In the genomic region with DNA sequence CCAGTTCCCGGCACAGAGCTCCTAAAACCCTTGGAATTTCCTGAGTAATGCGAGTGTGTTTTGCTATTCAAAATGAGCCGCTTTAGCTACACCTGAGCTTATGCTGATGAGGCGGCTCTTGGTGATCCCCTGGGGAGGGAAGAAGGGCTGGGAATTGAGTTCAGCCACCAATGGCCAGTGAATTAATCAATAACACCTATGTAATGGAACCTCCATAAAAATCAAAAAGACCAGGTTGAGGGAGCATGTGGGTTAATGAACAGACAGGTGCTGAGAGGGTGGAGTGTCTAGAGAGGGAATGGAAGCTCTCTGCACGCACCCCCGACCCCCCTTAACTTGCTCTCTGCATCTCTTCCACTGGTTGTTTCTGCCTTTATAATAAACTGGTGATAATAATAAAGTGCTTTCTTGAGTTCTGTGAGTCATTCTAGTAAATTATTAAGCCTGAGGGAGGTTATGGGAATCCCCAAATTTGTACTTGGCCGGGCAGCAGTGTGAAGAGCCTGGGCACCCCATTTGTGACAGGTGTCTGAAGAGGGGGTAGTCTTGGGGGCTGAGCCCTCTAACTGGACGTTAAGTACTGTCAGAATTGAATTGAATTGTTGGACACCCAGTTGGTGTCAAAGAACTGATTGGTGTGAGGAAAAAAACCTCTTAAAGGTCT, we compare ENCODE assay signal across 9 cellular contexts. TPM values are rescaled to one million over a fixed set of nuclear protein-coding genes. Genes with fewer than 3 reads are reported as not detected.
DNase-seq lines count a peak whose midpoint lies in the region; ATAC-seq and TF ChIP-seq lines count a peak whose summit lies in the region.
"Had no signal": no experiment of that assay in that cellular context is flagged by ENCODE, and none has a peak within 500 bp of the region (broad histone marks: within the 10 kb centered on the region; RNA-seq: fewer than 3 reads in every experiment).

No MANE protein-coding gene starts in this region.

- H3K27ac ChIP-seq in smooth muscle cell (ENCODE audit: low read depth) (peak overlapping the region; percentile 49), SK-N-SH (ENCODE audit: low read depth in 2 of 2, low read length in 1 of 2) (no peak overlapping the region), WERI-Rb-1 (no peak overlapping the region)

- intact Hi-C loops in activated CD8-positive, alpha-beta T cell treated with anti-CD3 and anti-CD28 coated beads for 36 hours (cut with micrococcal nuclease) = no loop called here

- H3K79me2 ChIP-seq in smooth muscle cell (ENCODE audit: low read depth) = no peaks in the 10 kb centered on the region
- no peaks in the 10 kb centered on the region for H3K79me2 ChIP-seq in SK-N-SH (ENCODE audit: insufficient read depth)

- no peak for TF ChIP-seq CTCF in activated CD8-positive, alpha-beta T cell treated with anti-CD3 and anti-CD28 coated beads for 36 hours (IDR thresholded peaks at IDR 0.05)
- no peak for TF ChIP-seq CTCF in smooth muscle cell (IDR thresholded peaks at IDR 0.05; ENCODE audit: borderline replicate concordance, insufficient read depth, poor library complexity, severe bottlenecking)
- TF ChIP-seq CTCF in SK-N-SH (IDR thresholded peaks at IDR 0.05) = no peak
- TF ChIP-seq CTCF in WERI-Rb-1 (IDR thresholded peaks at IDR 0.05; ENCODE audit: low read depth, low read length) = no peak

- no peak overlapping the region for H3K4me3 Mint-ChIP-seq in activated CD8-positive, alpha-beta T cell treated with anti-CD3 and anti-CD28 coated beads for 36 hours
- H3K4me3 Mint-ChIP-seq in activated CD8-positive, alpha-beta T cell treated with anti-CD3 and anti-CD28 coated beads, Interleukin-2, amount 10 ng/mL, durations not matched to agents 7 days and 5 days = no peak overlapping the region

- no peak for ATAC-seq in activated CD8-positive, alpha-beta T cell treated with anti-CD3 and anti-CD28 coated beads for 36 hours
- ATAC-seq in activated CD8-positive, alpha-beta T cell treated with anti-CD3 and anti-CD28 coated beads, Interleukin-2, amount 10 ng/mL, durations not matched to agents 7 days and 5 days = no peak
- ATAC-seq in HG02970 (IDR thresholded peaks at IDR 0.05; ENCODE audit: low FRiP score, unreplicated experiment) (peak; percentile 47), GM18858 (IDR thresholded peaks at IDR 0.05; ENCODE audit: unreplicated experiment) (no peak)

- H3K9me3 Mint-ChIP-seq in activated CD8-positive, alpha-beta T cell treated with anti-CD3 and anti-CD28 coated beads for 36 hours = peaks cover 4% of the 10 kb centered on the region
- H3K9me3 Mint-ChIP-seq in activated CD8-positive, alpha-beta T cell treated with anti-CD3 and anti-CD28 coated beads, Interleukin-2, amount 10 ng/mL, durations not matched to agents 7 days and 5 days (ENCODE audit: insufficient read depth) = peaks cover 9% of the 10 kb centered on the region

- no peaks in the 10 kb centered on the region for H3K9me2 ChIP-seq in SK-N-SH

- H3K4me2 ChIP-seq in smooth muscle cell (peak overlapping the region; percentile 69), SK-N-SH (no peak overlapping the region)

- H2AFZ ChIP-seq in smooth muscle cell (ENCODE audit: low read depth) = peak overlapping the region; percentile 46
- no peak overlapping the region for H2AFZ ChIP-seq in SK-N-SH (ENCODE audit: low read depth)

- 22% methylated on average over 8 of the region's 8 CpGs for WGBS in smooth muscle cell (ENCODE audit: low lambda C conversion rate)
- 47% methylated on average over 8 of the region's 8 CpGs for WGBS in SK-N-SH (ENCODE audit: low lambda C conversion rate)

- H3K36me3 ChIP-seq in adipocyte (ENCODE audit: control insufficient read depth, insufficient read depth, low read length, severe bottlenecking) (no peaks in the 10 kb centered on the region), smooth muscle cell (ENCODE audit: low read depth) (no peaks in the 10 kb centered on the region), SK-N-SH (replicated peaks in 1 of 2; ENCODE audit: control insufficient read depth in 1 of 2, insufficient read depth in 2 of 2, low read length in 1 of 2) (no peaks in the 10 kb centered on the region), WERI-Rb-1 (no peaks in the 10 kb centered on the region)

- no peaks in the 10 kb centered on the region for H4K20me1 ChIP-seq in smooth muscle cell (ENCODE audit: low read depth)
- H4K20me1 ChIP-seq in SK-N-SH (ENCODE audit: insufficient read depth) = no peaks in the 10 kb centered on the region

- no peaks in the 10 kb centered on the region for H3K27me3 Mint-ChIP-seq in activated CD8-positive, alpha-beta T cell treated with anti-CD3 and anti-CD28 coated beads for 36 hours
- no peaks in the 10 kb centered on the region for H3K27me3 Mint-ChIP-seq in activated CD8-positive, alpha-beta T cell treated with anti-CD3 and anti-CD28 coated beads, Interleukin-2, amount 10 ng/mL, durations not matched to agents 7 days and 5 days (ENCODE audit: low read depth)

- peak overlapping the region; percentile 49 for H3K27ac Mint-ChIP-seq in activated CD8-positive, alpha-beta T cell treated with anti-CD3 and anti-CD28 coated beads for 36 hours
- no peak overlapping the region for H3K27ac Mint-ChIP-seq in activated CD8-positive, alpha-beta T cell treated with anti-CD3 and anti-CD28 coated beads, Interleukin-2, amount 10 ng/mL, durations not matched to agents 7 days and 5 days

- TF ChIP-seq EP300 in SK-N-SH (IDR thresholded peaks at IDR 0.05; ENCODE audit: borderline replicate concordance in 1 of 2, low read depth in 1 of 2, low read length in 1 of 2) = no peak

- H3K4me1 ChIP-seq in adipocyte (ENCODE audit: control insufficient read depth, insufficient read depth, low read length) = peaks cover 16% of the 10 kb centered on the region
- peaks cover 9% of the 10 kb centered on the region for H3K4me1 ChIP-seq in smooth muscle cell (ENCODE audit: low read depth)
- H3K4me1 ChIP-seq in SK-N-SH (ENCODE audit: control insufficient read depth in 1 of 2, insufficient read depth in 2 of 2, low read depth in 1 of 2, low read length in 1 of 2) = no peaks in the 10 kb centered on the region; a peak in 1 of 4 replicates

- H3K4me1 Mint-ChIP-seq in activated CD8-positive, alpha-beta T cell treated with anti-CD3 and anti-CD28 coated beads for 36 hours (ENCODE audit: low read depth) = peaks cover 69% of the 10 kb centered on the region
- H3K4me1 Mint-ChIP-seq in activated CD8-positive, alpha-beta T cell treated with anti-CD3 and anti-CD28 coated beads, Interleukin-2, amount 10 ng/mL, durations not matched to agents 7 days and 5 days (ENCODE audit: low read depth) = peaks cover 60% of the 10 kb centered on the region

- H3K9ac ChIP-seq in adipocyte (ENCODE audit: low read length) = peak overlapping the region; percentile 65
- H3K9ac ChIP-seq in smooth muscle cell (ENCODE audit: low read depth) = no peak overlapping the region
- H3K9ac ChIP-seq in SK-N-SH = no peak overlapping the region

- no peak for DNase-seq in activated CD8-positive, alpha-beta T cell treated with anti-CD3 and anti-CD28 coated beads for 36 hours
- DNase-seq in activated CD8-positive, alpha-beta T cell treated with anti-CD3 and anti-CD28 coated beads, Interleukin-2, amount 10 ng/mL, durations not matched to agents 7 days and 5 days = no peak
- DNase-seq in adipocyte (ENCODE audit: low read depth) = no peak
- no peak for DNase-seq in smooth muscle cell (lab: John Stamatoyannopoulos, UW; ENCODE audit: unreplicated experiment)
- DNase-seq in SK-N-SH = no peak
- no peak for DNase-seq in WERI-Rb-1
- DNase-seq: NCI-H82 had no signal

- CTCF ChIA-PET in activated CD8-positive, alpha-beta T cell treated with anti-CD3 and anti-CD28 coated beads for 36 hours (lab: Charles Lee) = interaction anchor here (0.9 to 3.9 kb wide), 6 partner anchors 9 to 86 kb away, joined by 3 to 23 read pairs (median 4); no protein-coding TSS in a partner anchor
- CTCF ChIA-PET in activated CD8-positive, alpha-beta T cell treated with anti-CD3 and anti-CD28 coated beads, Interleukin-2, amount 10 ng/mL, durations not matched to agents 7 days and 5 days (lab: Charles Lee) = interaction anchor here (0.7 to 5.9 kb wide), 7 partner anchors 12 to 75 kb away, joined by 3 to 32 read pairs (median 5); no protein-coding TSS in a partner anchor
- CTCF ChIA-PET in SK-N-SH (lab: Yijun Ruan, JAX) = interaction anchor here (0.9 to 2.1 kb wide), 5 partner anchors 11 to 122 kb away, joined by 3 to 8 read pairs (median 4); no protein-coding TSS in a partner anchor

- POLR2A ChIA-PET in activated CD8-positive, alpha-beta T cell treated with anti-CD3 and anti-CD28 coated beads for 36 hours (lab: Charles Lee) = interaction anchor here (4.4 kb wide), 1 partner anchor 9 kb away, joined by 22 read pairs; no protein-coding TSS in a partner anchor
- POLR2A ChIA-PET in activated CD8-positive, alpha-beta T cell treated with anti-CD3 and anti-CD28 coated beads, Interleukin-2, amount 10 ng/mL, durations not matched to agents 7 days and 5 days (lab: Charles Lee) = interaction anchor here (0.7 to 1.6 kb wide), 2 partner anchors 9 to 202 kb away, joined by 4 to 7 read pairs; partner anchors contain the start of gene RIPK1
- POLR2A ChIA-PET in SK-N-SH (lab: Yijun Ruan, JAX) = no interaction called here

- H3K4me3 ChIP-seq in adipocyte (ENCODE audit: low read length) (peak overlapping the region; percentile 76), smooth muscle cell (peak overlapping the region; percentile 19), SK-N-SH (ENCODE audit: low read depth in 2 of 2, low read length in 1 of 2) (no peak overlapping the region), WERI-Rb-1 (ENCODE audit: low read depth, low read length) (no peak overlapping the region)

- TF ChIP-seq RAD21 in SK-N-SH (IDR thresholded peaks at IDR 0.05; ENCODE audit: low read length) = no peak

- H3K36me3 Mint-ChIP-seq in activated CD8-positive, alpha-beta T cell treated with anti-CD3 and anti-CD28 coated beads for 36 hours (ENCODE audit: low read depth) = no peaks in the 10 kb centered on the region
- peaks cover 20% of the 10 kb centered on the region for H3K36me3 Mint-ChIP-seq in activated CD8-positive, alpha-beta T cell treated with anti-CD3 and anti-CD28 coated beads, Interleukin-2, amount 10 ng/mL, durations not matched to agents 7 days and 5 days (ENCODE audit: low read depth)

- no peaks in the 10 kb centered on the region for H3K9me3 ChIP-seq in adipocyte (ENCODE audit: control insufficient read depth, low read length)
- H3K9me3 ChIP-seq in smooth muscle cell (replicated peaks; ENCODE audit: low read depth) = no peaks in the 10 kb centered on the region
- no peaks in the 10 kb centered on the region for H3K9me3 ChIP-seq in SK-N-SH
- H3K9me3 ChIP-seq in WERI-Rb-1 (ENCODE audit: severe bottlenecking) = peaks cover 4% of the 10 kb centered on the region

- H3K27me3 ChIP-seq in adipocyte (replicated peaks; ENCODE audit: control insufficient read depth, insufficient read depth, low read length) = no peaks in the 10 kb centered on the region
- H3K27me3 ChIP-seq in smooth muscle cell (ENCODE audit: low read depth) = no peaks in the 10 kb centered on the region
- H3K27me3 ChIP-seq in SK-N-SH (ENCODE audit: insufficient read depth) = no peaks in the 10 kb centered on the region
- no peaks in the 10 kb centered on the region for H3K27me3 ChIP-seq in WERI-Rb-1 (ENCODE audit: insufficient read depth, low read depth, severe bottlenecking)

- no peaks in the 10 kb centered on the region for H3F3A ChIP-seq in smooth muscle cell (ENCODE audit: low read depth)
- no peaks in the 10 kb centered on the region for H3F3A ChIP-seq in SK-N-SH (replicated peaks; ENCODE audit: insufficient read depth)

RNA-seq across cellular contexts. Expression of gene SERPINB1, which starts 24.7 kb away (rescaled TPM):
- total RNA-seq in activated CD8-positive, alpha-beta T cell treated with anti-CD3 and anti-CD28 coated beads for 36 hours = 10 to 100 TPM; 55.8 to 60.0 TPM
- 10 to 100 TPM; 55.1 to 57.1 TPM for total RNA-seq in activated CD8-positive, alpha-beta T cell treated with anti-CD3 and anti-CD28 coated beads, Interleukin-2, amount 10 ng/mL, durations not matched to agents 7 days and 5 days
- 10.5 and 14.8 TPM in 2 replicates for total RNA-seq in smooth muscle cell
- polyA plus RNA-seq in smooth muscle cell (17.7 and 21.9 TPM in 2 replicates), SK-N-SH (2012; rRNA removed) (9.4 and 10.9 TPM in 2 replicates)
- polyA plus RNA-seq in SK-N-SH (2012; cell fraction: cytosol; rRNA removed) = 13.1 and 18.2 TPM in 2 replicates
- 5.6 and 10.4 TPM in 2 replicates for polyA plus RNA-seq in SK-N-SH (2012; cell fraction: nucleus; rRNA removed)

RNA-seq across cellular contexts. Expression of gene SERPINB9, which starts 36.8 kb away (rescaled TPM):
- total RNA-seq in activated CD8-positive, alpha-beta T cell treated with anti-CD3 and anti-CD28 coated beads for 36 hours = 10 to 100 TPM; 65.7 to 70.3 TPM
- total RNA-seq in activated CD8-positive, alpha-beta T cell treated with anti-CD3 and anti-CD28 coated beads, Interleukin-2, amount 10 ng/mL, durations not matched to agents 7 days and 5 days = 10 to 100 TPM; 36.9 to 38.1 TPM
- 22.4 and 23.7 TPM in 2 replicates for total RNA-seq in smooth muscle cell
- 12.9 and 14.5 TPM in 2 replicates for polyA plus RNA-seq in smooth muscle cell
- polyA plus RNA-seq in SK-N-SH (2012; rRNA removed) = 0.19 and 0.28 TPM in 2 replicates
- 0.19 and 0.24 TPM in 2 replicates for polyA plus RNA-seq in SK-N-SH (2012; cell fraction: cytosol; rRNA removed)
- 0.19 and 0.23 TPM in 2 replicates for polyA plus RNA-seq in SK-N-SH (2012; cell fraction: nucleus; rRNA removed)

Comparison
In these comparisons a context has a peak if more than half of its experiments do, and no peak if none do; other contexts are left out.
1. H3K4me3 ChIP-seq: peak in adipocyte (single experiment) and smooth muscle cell (single experiment); none in SK-N-SH (0 of 2) and WERI-Rb-1 (single experiment).